8 cellular contexts compared by ENCODE assay signal in the genomic region with DNA sequence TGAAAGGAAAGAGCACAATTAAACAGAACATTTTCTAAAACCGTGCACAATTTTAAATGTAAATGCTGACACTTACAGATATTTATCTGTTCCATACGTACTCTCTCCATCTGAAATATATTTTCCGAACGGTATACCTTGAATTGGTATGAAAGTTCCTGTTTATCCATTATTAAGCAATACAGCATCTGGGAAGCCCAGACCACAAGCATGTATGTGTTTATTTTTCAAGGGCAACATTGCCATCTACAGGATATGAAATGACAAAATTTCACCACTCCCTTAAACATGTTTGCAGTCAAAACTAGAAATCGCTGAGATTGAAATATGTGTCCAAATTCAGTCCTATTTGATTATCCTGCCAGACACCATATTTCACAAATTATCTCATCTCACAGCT.
DNase-seq lines count a peak whose midpoint lies in the region; ATAC-seq and TF ChIP-seq lines count a peak whose summit lies in the region.

No MANE protein-coding gene starts in this region.

- H3K9me3 ChIP-seq in HCT116 (ENCODE audit: control insufficient read depth in 1 of 2, insufficient read depth in 1 of 2, low read depth in 1 of 2, low read length in 2 of 2) (0 out of 4 replicates have a peak, but pooled peaks cover 0 to 2% of the 10 kb centered on the region in 2 experiments), right lobe of liver (no peaks in the 10 kb centered on the region)

- no peak overlapping the region for H3K9ac ChIP-seq in HCT116 (ENCODE audit: low read length)

- ATAC-seq in HCT116 (peak; percentile 81), right lobe of liver (peak; percentile 64 to 99 (median 73)), HG03439 (IDR thresholded peaks at IDR 0.05; ENCODE audit: unreplicated experiment) (no peak), left colon (no peak), HG03025 (IDR thresholded peaks at IDR 0.05; ENCODE audit: low FRiP score, unreplicated experiment) (no peak)

- H4K20me1 ChIP-seq in HCT116 (ENCODE audit: insufficient read depth) = no peaks in the 10 kb centered on the region

- H3K36me3 ChIP-seq in HCT116 (ENCODE audit: control insufficient read depth in 1 of 2, insufficient read depth in 2 of 2, low read length in 2 of 2) (no peaks in the 10 kb centered on the region), brain microvascular endothelial cell (replicated peaks) (no peaks in the 10 kb centered on the region), right lobe of liver (no peaks in the 10 kb centered on the region)

- POLR2A ChIA-PET in AG04449 (lab: Yijun Ruan, JAX) (no interaction called here), HCT116 (lab: Charles Lee) (no interaction called here)

- H3K4me1 ChIP-seq in HCT116 (ENCODE audit: control insufficient read depth in 1 of 2, insufficient read depth in 2 of 2, low read length in 2 of 2) (no peaks in the 10 kb centered on the region), right lobe of liver (no peaks in the 10 kb centered on the region)

- H3K27me3 ChIP-seq in HCT116 (ENCODE audit: insufficient read depth, low read length) (no peaks in the 10 kb centered on the region), brain microvascular endothelial cell (replicated peaks) (no peaks in the 10 kb centered on the region), right lobe of liver (no peaks in the 10 kb centered on the region)

- H3K4me3 ChIP-seq in AG04449 (ENCODE audit: low read depth, low read length) (no peak overlapping the region), HCT116 (replicated peaks in 1 of 2; ENCODE audit: low read depth in 1 of 2, low read length in 2 of 2) (no peak overlapping the region), brain microvascular endothelial cell (ENCODE audit: low read depth, low read length) (no peak overlapping the region), right lobe of liver (no peak overlapping the region)

- in situ Hi-C loops in brain microvascular endothelial cell (cut with HindIII; ENCODE audit: low pct_ligation_motif_present, low sequenced_read_pairs) = no loop called here

- H3K27ac ChIP-seq in HCT116 (ENCODE audit: low read depth, low read length) (no peak overlapping the region), brain microvascular endothelial cell (no peak overlapping the region), right lobe of liver (no peak overlapping the region)

- TF ChIP-seq POLR2A in HCT116 (IDR thresholded peaks at IDR 0.05; ENCODE audit: borderline replicate concordance, extremely low read depth, insufficient read depth, insufficient read length) (no peak), right lobe of liver (IDR thresholded peaks at IDR 0.05) (no peak)

- H3K9me2 ChIP-seq in HCT116 (ENCODE audit: insufficient read depth) = no peaks in the 10 kb centered on the region

- H2AFZ ChIP-seq in HCT116 (ENCODE audit: low read depth, low read length, poor library complexity, severe bottlenecking) = peak overlapping the region; percentile 70

- RAD21 ChIA-PET in HCT116 (lab: Charles Lee; ENCODE audit: low non-redundant PET in 1 of 2, low total read pairs in 2 of 2, uncharacterized antibody in 2 of 2, unreplicated experiment in 2 of 2) = no interaction called here

- CTCF ChIA-PET in AG04449 (lab: Yijun Ruan, JAX) = interaction anchor here (0.8 to 4.1 kb wide), 11 partner anchors 10 to 1397 kb away, joined by 3 to 33 read pairs (median 4); no protein-coding TSS in a partner anchor
- CTCF ChIA-PET in HCT116 (lab: Charles Lee) = interaction anchor here (1.1 to 3.1 kb wide), 5 partner anchors 148 to 274 kb away, joined by 3 to 35 read pairs (median 3); no protein-coding TSS in a partner anchor

- H3K4me2 ChIP-seq in HCT116 (ENCODE audit: low read length) = no peak overlapping the region

- peak; percentile 74 for TF ChIP-seq RAD21 in HCT116 (IDR thresholded peaks at IDR 0.05; ENCODE audit: low read depth)

- BruUV-seq in HCT116 (replicated peaks; lab: Mats Ljungman, UMichigan) = no TSS peak

- TF ChIP-seq CTCF in AG04449 (IDR thresholded peaks at IDR 0.05; ENCODE audit: insufficient read depth, low read length, missing control alignments) = peak; percentile 14
- peak in 2 of 3 experiments; percentile 26 to 55; a peak in 4 of 6 replicates for TF ChIP-seq CTCF in HCT116 (IDR thresholded peaks at IDR 0.05 in 2 of 3, conservative IDR thresholded peaks at IDR 0.05 in 1 of 3; ENCODE audit: borderline replicate concordance in 1 of 3, insufficient read depth in 1 of 3, low read depth in 2 of 3, low read length in 2 of 3)
- TF ChIP-seq CTCF in brain microvascular endothelial cell (IDR thresholded peaks at IDR 0.05; ENCODE audit: low read depth, low read length, missing control alignments) = peak; percentile 35
- TF ChIP-seq CTCF in right lobe of liver (IDR thresholded peaks at IDR 0.05) = peak; percentile 29 to 42 (median 36)

- WGBS in right lobe of liver (ENCODE audit: insufficient coverage, low coverage, low lambda C conversion rate, missing lambda C conversion rate) = 4% methylated on average over 5 of the region's 5 CpGs

- H3K79me2 ChIP-seq in HCT116 (ENCODE audit: insufficient read depth, low read length) = no peaks in the 10 kb centered on the region

- intact Hi-C loops in HCT116 (cut with micrococcal nuclease) = loop anchor here (1.0 to 5.0 kb wide), 2 partner anchors 150 to 273 kb away; no protein-coding TSS in a partner anchor
- intact Hi-C loops in right lobe of liver (cut with DNase I) = no loop called here
- intact Hi-C loops in left colon (cut with DNase I, micrococcal nuclease) = no loop called here

- DNase-seq in AG04449 (ENCODE audit: low read depth, low spot score) (peak; percentile 28), HCT116 (ENCODE audit: low read depth, low spot score) (peak; percentile 33), NCI-H446 (lab: John Stamatoyannopoulos, UW) (peak; percentile 66 to 86), brain microvascular endothelial cell (peak; percentile 29), right lobe of liver (no peak), left colon (no peak)

TF ChIP-seq in HCT116, 20 proteins besides CTCF, POLR2A, EP300 and RAD21:
- TF ChIP-seq EZH2 (IDR thresholded peaks at IDR 0.05) (no peak), SIN3A (IDR thresholded peaks at IDR 0.05; ENCODE audit: low read depth) (no peak), FOSL1 (IDR thresholded peaks at IDR 0.05; ENCODE audit: low read depth) (no peak), CEBPB (IDR thresholded peaks at IDR 0.05; ENCODE audit: low read depth) (peak; percentile 72)

Comparison
In these comparisons a context has a peak if more than half of its experiments do, and no peak if none do; other contexts are left out.
1. DNase-seq: peak in AG04449 (single experiment), HCT116 (single experiment), NCI-H446 (2 of 2) and brain microvascular endothelial cell (single experiment); none in right lobe of liver (0 of 3) and left colon (0 of 2).
2. ATAC-seq: peak in HCT116 (single experiment) and right lobe of liver (4 of 4); none in HG03439 (single experiment), left colon (single experiment) and HG03025 (single experiment).
3. Peak in every context shown above with its lines, with median percentiles within 50 percentile points of each other: CTCF ChIP-seq.